8 cellular contexts compared by ENCODE assay signal in the genomic region with DNA sequence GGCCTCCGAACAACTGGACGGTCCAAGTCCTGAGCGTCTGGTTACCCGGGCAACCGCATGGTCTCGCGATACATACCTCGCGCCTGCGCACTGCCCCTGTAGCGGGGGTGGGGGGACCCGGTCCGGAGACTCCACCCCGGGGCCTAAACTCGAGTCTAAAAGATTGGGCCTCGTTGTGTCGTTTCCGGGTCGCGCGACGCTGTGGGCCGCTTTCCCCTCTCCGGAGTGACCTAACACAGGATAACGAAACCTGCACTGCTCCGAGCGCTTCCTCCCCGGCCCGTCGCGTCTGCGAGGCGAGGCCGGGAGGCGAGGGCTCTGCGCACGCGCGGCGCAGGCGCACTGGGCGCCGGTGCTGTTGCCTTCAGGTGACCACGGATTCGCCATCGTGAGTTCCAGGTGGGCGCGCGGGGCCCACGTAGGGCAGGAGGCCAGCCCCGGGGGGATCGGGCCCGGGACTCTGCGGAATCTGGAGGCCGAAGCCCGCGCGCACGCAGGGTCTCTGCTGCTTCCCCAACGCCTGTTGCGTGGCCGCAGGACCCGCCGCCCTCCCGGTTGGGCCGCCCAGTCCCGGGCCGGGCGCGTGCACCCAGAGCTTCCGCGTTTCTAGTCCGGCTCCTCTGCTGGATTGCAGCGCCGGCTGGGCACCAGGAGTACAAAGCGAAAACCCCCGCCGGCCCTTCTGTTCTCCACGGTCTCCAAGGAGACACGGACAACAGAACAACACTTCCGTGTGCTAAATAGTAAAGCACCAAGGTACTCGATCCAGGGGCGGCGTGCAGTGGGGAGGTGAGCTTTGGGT. TPM values are rescaled to one million over a fixed set of nuclear protein-coding genes. Genes with fewer than 3 reads are reported as not detected.
A peak's percentile ranks its signal among the peaks of the same experiment; 100 is the strongest.
DNase-seq lines count a peak whose midpoint lies in the region; ATAC-seq and TF ChIP-seq lines count a peak whose summit lies in the region.

A gene with protein sequence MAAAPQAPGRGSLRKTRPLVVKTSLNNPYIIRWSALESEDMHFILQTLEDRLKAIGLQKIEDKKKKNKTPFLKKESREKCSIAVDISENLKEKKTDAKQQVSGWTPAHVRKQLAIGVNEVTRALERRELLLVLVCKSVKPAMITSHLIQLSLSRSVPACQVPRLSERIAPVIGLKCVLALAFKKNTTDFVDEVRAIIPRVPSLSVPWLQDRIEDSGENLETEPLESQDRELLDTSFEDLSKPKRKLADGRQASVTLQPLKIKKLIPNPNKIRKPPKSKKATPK (plus strand): TSS at position 345 of the 802 bp plus-strand sequence. CDS start 5,960 bp downstream, outside the sequence.

- no peaks in the 10 kb centered on the region for H3K27me3 ChIP-seq in mononuclear cell (ENCODE audit: insufficient read depth, low read length)

- peak within 1 kb of the TSS; percentile 95 for H3K4me3 ChIP-seq in epithelial cell of esophagus (ENCODE audit: low read length)
- peak within 1 kb of the TSS; percentile 79 for H3K4me3 ChIP-seq in mononuclear cell (ENCODE audit: low read length)

- H3K9me3 ChIP-seq in mononuclear cell (ENCODE audit: low read depth, low read length): no peaks in the 10 kb centered on the region

- H3K4me1 ChIP-seq in mononuclear cell (ENCODE audit: insufficient read depth, low read length): peaks cover 33% of the 10 kb centered on the region

- DNase-seq in DMS114 treated with DMSO at 0.1 percent for 48 hours (lab: John Stamatoyannopoulos, UW; ENCODE audit: unreplicated experiment) (peak; percentile 91), HuH-7.5 (ENCODE audit: low spot score) (peak; percentile 92), OCI-M1 (lab: John Stamatoyannopoulos, UW) (peak; percentile 99), activated T-cell treated with anti-CD3 and anti-CD28 coated beads for 24 hours (ENCODE audit: low read depth) (peak; percentile 95), epithelial cell of esophagus (ENCODE audit: low read depth) (peak; percentile 93)
- DNase-seq in stimulated activated CD8-positive, alpha-beta memory T cell treated with anti-CD3 and anti-CD28 coated beads, Interleukin-2, amount 100 ng/mL, for 48 hours (ENCODE audit: low read depth in 2 of 2): peak; percentile 97 to 98

- ATAC-seq in GM21528 (IDR thresholded peaks at IDR 0.05; ENCODE audit: low FRiP score, unreplicated experiment): peak; percentile 90

- no peak for TF ChIP-seq CTCF in epithelial cell of esophagus (IDR thresholded peaks at IDR 0.05; ENCODE audit: insufficient read depth, low read depth, low read length, missing control alignments)

RNA-seq across cellular contexts. Expression of the gene that starts here (rescaled TPM):
- total RNA-seq in mononuclear cell: 15.6 TPM

Comparison
In these comparisons a context has a peak if more than half of its experiments do, and no peak if none do; other contexts are left out.
1. Peak in every context shown above with its lines: DNase-seq, ATAC-seq and H3K4me3 ChIP-seq.